ENCODE assay signal across 17 cellular contexts in genomic region chr15:72057548-72058091, GRCh38.
DNase-seq lines count a peak whose midpoint lies in the region; FAIRE-seq and TF ChIP-seq lines count a peak whose summit lies in the region.
"Had no signal": no experiment of that assay in that cellular context is flagged by ENCODE, and none has a peak within 500 bp of the region (broad histone marks: within the 10 kb centered on the region; RNA-seq: fewer than 3 reads in every experiment).

No MANE protein-coding gene starts in this region.

- no peaks in the 10 kb centered on the region for H3K27me3 ChIP-seq in fibroblast of lung (ENCODE audit: control insufficient read depth, insufficient read depth, low read length)
- H3K27me3 ChIP-seq in spleen (replicated peaks in 1 of 7), result no peaks in the 10 kb centered on the region
- H3K27me3 ChIP-seq: ascending aorta; BLaER1 treated with 17β-estradiol and CSF1 and Interleukin-3, amounts not matched to agents 10 nM and 100 nM had no signal

- H3K4me3 Mint-ChIP-seq in progenitor cell of endocrine pancreas (ENCODE audit: low read depth), result no peak overlapping the region

- H3K27ac ChIP-seq in fibroblast of lung (ENCODE audit: insufficient read depth, low read length) (no peak overlapping the region), spleen (peak overlapping the region in 2 of 8 donors; percentile 9 to 12)
- H3K27ac ChIP-seq: ascending aorta; BLaER1 treated with 17β-estradiol and CSF1 and Interleukin-3, amounts not matched to agents 10 nM and 100 nM; psoas muscle had no signal

- POLR2A ChIA-PET in HEK293T (lab: Yijun Ruan, JAX), result interaction anchor here (1.1 kb wide), 1 partner anchor 84 kb away, joined by 3 read pairs; no protein-coding TSS in a partner anchor

- no peak overlapping the region for H3K9ac ChIP-seq in fibroblast of lung (ENCODE audit: insufficient read depth, low read length)
- H3K9ac ChIP-seq: BLaER1 treated with 17β-estradiol and CSF1 and Interleukin-3, amounts not matched to agents 10 nM and 100 nM had no signal

- no peak for FAIRE-seq in GM12892 (lab: Jason Lieb, UNC)
- FAIRE-seq: islet of Langerhans, RCC 7860 had no signal

- intact Hi-C loops in spleen (cut with DNase I; ENCODE audit: low total_unique reads), result no loop called here

- no peaks in the 10 kb centered on the region for H3K79me2 ChIP-seq in fibroblast of lung (ENCODE audit: control insufficient read depth, insufficient read depth, low read length)

- CTCF ChIA-PET in HEK293T (lab: Yijun Ruan, JAX), result no interaction called here

- H3K36me3 Mint-ChIP-seq in progenitor cell of endocrine pancreas (ENCODE audit: insufficient read depth), result no peaks in the 10 kb centered on the region

- DNase-seq in HEK293T (ENCODE audit: extremely low spot score) (no peak), SK-MEL-5 (ENCODE audit: low read depth, low spot score) (peak; percentile 66), fibroblast of lung (ENCODE audit: low read depth in 2 of 2) (no peak), progenitor cell of endocrine pancreas (ENCODE audit: low spot score, unreplicated experiment) (no peak), GM12892 (ENCODE audit: insufficient read length) (no peak), spleen (no peak)
- DNase-seq in stimulated activated naive CD4-positive, alpha-beta T cell (lab: John Stamatoyannopoulos, UW), result no peak
- no peak for DNase-seq in activated CD4-positive, alpha-beta T cell treated with anti-CD3 and anti-CD28 coated beads, Interleukin-2, amount 50 U/mL, for 1 hour
- DNase-seq: DMS79; effector CD4-positive, alpha-beta T cell; NCI-H1092 treated with DMSO at 0.1 percent for 48 hours; NCI-H2227 treated with DMSO at 0.1 percent for 48 hours; psoas muscle had no signal

- H2AFZ ChIP-seq in fibroblast of lung (ENCODE audit: low read length), result no peak overlapping the region

- H3K36me3 ChIP-seq in fibroblast of lung (ENCODE audit: control insufficient read depth, insufficient read depth, low read length), result no peaks in the 10 kb centered on the region
- no peaks in the 10 kb centered on the region for H3K36me3 ChIP-seq in spleen
- H3K36me3 ChIP-seq: ascending aorta had no signal

- no peak for TF ChIP-seq POLR2A in GM12892 (IDR thresholded peaks at IDR 0.05; ENCODE audit: low read depth, low read length)
- no peak for TF ChIP-seq POLR2A in spleen (IDR thresholded peaks at IDR 0.05)

- H3K4me3 ChIP-seq in fibroblast of lung (replicated peaks in 1 of 4; ENCODE audit: control extremely low read depth in 1 of 4, insufficient read depth in 1 of 4, low read depth in 3 of 4, low read length in 4 of 4) (peak overlapping the region in 1 of 4 experiments; percentile 14), spleen (peak overlapping the region in 3 of 8 donors; percentile 0 to 21 (median 0))
- H3K4me3 ChIP-seq: ascending aorta; BLaER1 treated with 17β-estradiol and CSF1 and Interleukin-3, amounts not matched to agents 10 nM and 100 nM; psoas muscle had no signal

- H3K4me1 Mint-ChIP-seq in progenitor cell of endocrine pancreas (ENCODE audit: low read depth), result peaks cover 28% of the 10 kb centered on the region

- no peaks in the 10 kb centered on the region for H3K9me3 ChIP-seq in fibroblast of lung (ENCODE audit: control insufficient read depth, insufficient read depth, low read depth, low read length)
- H3K9me3 ChIP-seq in spleen, result peaks cover 0 to 6% (median 3%) of the 10 kb centered on the region in 8 donors
- H3K9me3 ChIP-seq: psoas muscle had no signal

- H3K27me3 Mint-ChIP-seq in progenitor cell of endocrine pancreas, result no peaks in the 10 kb centered on the region

- no peak for TF ChIP-seq CTCF in fibroblast of lung (conservative IDR thresholded peaks at IDR 0.05 in 1 of 2, IDR thresholded peaks at IDR 0.05 in 1 of 2; ENCODE audit: low read depth in 1 of 2, low read length in 2 of 2)
- TF ChIP-seq CTCF in progenitor cell of endocrine pancreas (IDR thresholded peaks at IDR 0.05; ENCODE audit: unreplicated experiment), result no peak
- no peak for TF ChIP-seq CTCF in spleen (IDR thresholded peaks at IDR 0.05 in 8 of 11, conservative IDR thresholded peaks at IDR 0.05 in 3 of 11)

- in situ Hi-C loops in SK-MEL-5 (cut with HindIII; ENCODE audit: low pct_unique_long_range_greater_than_20kb, low sequenced_read_pairs), result no loop called here

- peak overlapping the region; percentile 58 for H3K27ac Mint-ChIP-seq in progenitor cell of endocrine pancreas

- peaks cover 3% of the 10 kb centered on the region for H3K9me3 Mint-ChIP-seq in progenitor cell of endocrine pancreas (ENCODE audit: low read depth)

- no peaks in the 10 kb centered on the region for H3K4me1 ChIP-seq in fibroblast of lung (ENCODE audit: control insufficient read depth, extremely low read depth, insufficient read depth, low read length)
- H3K4me1 ChIP-seq in spleen, result peaks cover 0 to 18% (median 5%) of the 10 kb centered on the region in 6 donors
- H3K4me1 ChIP-seq: BLaER1 treated with 17β-estradiol and CSF1 and Interleukin-3, amounts not matched to agents 10 nM and 100 nM had no signal

- H4K20me1 ChIP-seq in fibroblast of lung (ENCODE audit: control insufficient read depth, extremely low read depth, insufficient read depth, low read length), result no peaks in the 10 kb centered on the region

- WGBS in spleen, 5 donors, result 66 to 77% (median 69%) methylated on average over 4 of the region's 4 CpGs

- peak overlapping the region; percentile 17 for H3K4me2 ChIP-seq in fibroblast of lung (ENCODE audit: extremely low read depth, insufficient read depth, low read length)

TF ChIP-seq in HEK293T, 16 proteins besides CTCF, POLR2A, EP300 and RAD21:
- TF ChIP-seq SUZ12 (IDR thresholded peaks at IDR 0.05), result no peak
- TF ChIP-seq ELF4 (IDR thresholded peaks at IDR 0.05), result no peak
- TF ChIP-seq, protein P1, sequence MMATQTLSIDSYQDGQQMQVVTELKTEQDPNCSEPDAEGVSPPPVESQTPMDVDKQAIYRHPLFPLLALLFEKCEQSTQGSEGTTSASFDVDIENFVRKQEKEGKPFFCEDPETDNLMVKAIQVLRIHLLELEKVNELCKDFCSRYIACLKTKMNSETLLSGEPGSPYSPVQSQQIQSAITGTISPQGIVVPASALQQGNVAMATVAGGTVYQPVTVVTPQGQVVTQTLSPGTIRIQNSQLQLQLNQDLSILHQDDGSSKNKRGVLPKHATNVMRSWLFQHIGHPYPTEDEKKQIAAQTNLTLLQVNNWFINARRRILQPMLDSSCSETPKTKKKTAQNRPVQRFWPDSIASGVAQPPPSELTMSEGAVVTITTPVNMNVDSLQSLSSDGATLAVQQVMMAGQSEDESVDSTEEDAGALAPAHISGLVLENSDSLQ (IDR thresholded peaks at IDR 0.05), result peak; percentile 55; the same call in 1 of the 2 replicates
